Comparison of ENCODE assay signal across 1 cellular context in genomic region chr19:56637976-56638555, GRCh38.
TF ChIP-seq lines count a peak whose summit lies in the region.

No MANE protein-coding gene starts in this region.

TF ChIP-seq in HepG2, 621 proteins besides CTCF, POLR2A, EP300 and RAD21 (continued from another document and continues in another):
- TF ChIP-seq MAFK (conservative IDR thresholded peaks at IDR 0.05 in 1 of 2, IDR thresholded peaks at IDR 0.05 in 1 of 2; ENCODE audit: low read length in 2 of 2), result no peak
- no peak for TF ChIP-seq MAZ (IDR thresholded peaks at IDR 0.05; ENCODE audit: borderline replicate concordance, low read depth, low read length)
- peak; percentile 97 for TF ChIP-seq MAZ (CRISPR knock-in tag; IDR thresholded peaks at IDR 0.05; ENCODE audit: low read depth)
- TF ChIP-seq PAX8 (CRISPR knock-in tag; IDR thresholded peaks at IDR 0.05; ENCODE audit: borderline replicate concordance), result peak; percentile 99; the same call in 1 of the 2 replicates
- peak; percentile 95 for TF ChIP-seq ARID4A (CRISPR knock-in tag; IDR thresholded peaks at IDR 0.05; ENCODE audit: borderline replicate concordance)
- TF ChIP-seq HINFP (CRISPR knock-in tag; IDR thresholded peaks at IDR 0.05; ENCODE audit: low read depth), result peak; percentile 98
- TF ChIP-seq ZNF101 (CRISPR knock-in tag; IDR thresholded peaks at IDR 0.05; ENCODE audit: borderline replicate concordance, low read depth), result peak; percentile 98; the same call in 1 of the 2 replicates
- peak; percentile 97 for TF ChIP-seq GZF1 (CRISPR knock-in tag; IDR thresholded peaks at IDR 0.05)
- TF ChIP-seq NR3C1 (CRISPR knock-in tag; IDR thresholded peaks at IDR 0.05), result peak; percentile 94
- TF ChIP-seq HCFC1 (IDR thresholded peaks at IDR 0.05; ENCODE audit: low read depth, low read length), result peak; percentile 41; the same call in 1 of the 2 replicates
- TF ChIP-seq ETV6 (CRISPR knock-in tag; conservative IDR thresholded peaks at IDR 0.05), result peak; percentile 100
- TF ChIP-seq MEF2D (CRISPR knock-in tag; IDR thresholded peaks at IDR 0.05), result peak; percentile 99
- peak; percentile 98; the same call in 1 of the 2 replicates for TF ChIP-seq ELK4 (CRISPR knock-in tag; IDR thresholded peaks at IDR 0.05; ENCODE audit: borderline replicate concordance)
- peak; percentile 96 for TF ChIP-seq ZKSCAN8 (CRISPR knock-in tag; IDR thresholded peaks at IDR 0.05; ENCODE audit: borderline replicate concordance)
- no peak for TF ChIP-seq NBN (conservative IDR thresholded peaks at IDR 0.05)
- no peak for TF ChIP-seq CEBPB (IDR thresholded peaks at IDR 0.05; ENCODE audit: borderline replicate concordance, low read depth, low read length)
- TF ChIP-seq STAT5B (CRISPR knock-in tag; IDR thresholded peaks at IDR 0.05), result peak; percentile 100
- TF ChIP-seq SMARCE1 (IDR thresholded peaks at IDR 0.05; ENCODE audit: borderline replicate concordance), result no peak
- TF ChIP-seq ZSCAN5A (CRISPR knock-in tag; IDR thresholded peaks at IDR 0.05; ENCODE audit: borderline replicate concordance), result peak; percentile 93
- no peak for TF ChIP-seq MATR3 (CRISPR knock-in tag; IDR thresholded peaks at IDR 0.05)
- peak; percentile 100 for TF ChIP-seq TMF1 (CRISPR knock-in tag; IDR thresholded peaks at IDR 0.05; ENCODE audit: low read depth)
- peak; percentile 93 for TF ChIP-seq ZSCAN29 (CRISPR knock-in tag; conservative IDR thresholded peaks at IDR 0.05)
- peak; percentile 100 for TF ChIP-seq ARHGAP35 (CRISPR knock-in tag; IDR thresholded peaks at IDR 0.05; ENCODE audit: borderline replicate concordance)
- TF ChIP-seq ZSCAN12 (CRISPR knock-in tag; IDR thresholded peaks at IDR 0.05), result peak; percentile 100
- peak; percentile 99 for TF ChIP-seq ZNF737 (CRISPR knock-in tag; IDR thresholded peaks at IDR 0.05; ENCODE audit: borderline replicate concordance)
- peak; percentile 100 for TF ChIP-seq ZNF709 (CRISPR knock-in tag; IDR thresholded peaks at IDR 0.05)
- peak; percentile 99 for TF ChIP-seq ZBTB7A (CRISPR knock-in tag; IDR thresholded peaks at IDR 0.05)
- peak; percentile 96 for TF ChIP-seq PPARG (CRISPR knock-in tag; conservative IDR thresholded peaks at IDR 0.05)
- no peak for TF ChIP-seq FOXP1 (IDR thresholded peaks at IDR 0.05)
- TF ChIP-seq FOXP1 (CRISPR knock-in tag; IDR thresholded peaks at IDR 0.05), result peak; percentile 73
- peak; percentile 91; the same call in 1 of the 2 replicates for TF ChIP-seq ZBTB8A (CRISPR knock-in tag; IDR thresholded peaks at IDR 0.05; ENCODE audit: borderline replicate concordance, low read depth)
- peak; percentile 64 for TF ChIP-seq MED8 (CRISPR knock-in tag; IDR thresholded peaks at IDR 0.05; ENCODE audit: insufficient replicate concordance)
- TF ChIP-seq ZBTB44 (CRISPR knock-in tag; IDR thresholded peaks at IDR 0.05), result peak; percentile 100
- 0 out of 2 replicates have a peak, but pooled peaks have one; percentile 28 for TF ChIP-seq NFIB (CRISPR knock-in tag; IDR thresholded peaks at IDR 0.05; ENCODE audit: borderline replicate concordance)
- peak; percentile 77; the same call in 1 of the 2 replicates for TF ChIP-seq DR1 (CRISPR knock-in tag; IDR thresholded peaks at IDR 0.05)
- peak; percentile 95 for TF ChIP-seq E2F1 (CRISPR knock-in tag; IDR thresholded peaks at IDR 0.05)
- TF ChIP-seq ZNF780A (CRISPR knock-in tag; IDR thresholded peaks at IDR 0.05), result peak; percentile 99
- TF ChIP-seq ZNF33A (CRISPR knock-in tag; IDR thresholded peaks at IDR 0.05; ENCODE audit: borderline replicate concordance), result peak; percentile 99
- TF ChIP-seq MAFF (IDR thresholded peaks at IDR 0.05; ENCODE audit: low read depth, low read length), result no peak
- peak; percentile 97 for TF ChIP-seq ZNF329 (CRISPR knock-in tag; IDR thresholded peaks at IDR 0.05; ENCODE audit: low read depth)
- TF ChIP-seq LCORL (IDR thresholded peaks at IDR 0.05), result no peak
- TF ChIP-seq LCORL (CRISPR knock-in tag; IDR thresholded peaks at IDR 0.05), result peak; percentile 84
- TF ChIP-seq BCL6 (CRISPR knock-in tag; IDR thresholded peaks at IDR 0.05), result peak; percentile 79
- TF ChIP-seq FOXO4 (CRISPR knock-in tag; conservative IDR thresholded peaks at IDR 0.05), result peak; percentile 100
- no peak for TF ChIP-seq CEBPZ (IDR thresholded peaks at IDR 0.05; ENCODE audit: low read length)
- no peak for TF ChIP-seq HNRNPLL (IDR thresholded peaks at IDR 0.05; ENCODE audit: low read depth, low read length, poor library complexity, severe bottlenecking)
- TF ChIP-seq REXO4 (CRISPR knock-in tag; IDR thresholded peaks at IDR 0.05; ENCODE audit: borderline replicate concordance), result peak; percentile 92; the same call in 1 of the 2 replicates
- peak; percentile 94 for TF ChIP-seq ZNF263 (CRISPR knock-in tag; IDR thresholded peaks at IDR 0.05)
- TF ChIP-seq ATF4 (CRISPR knock-in tag; IDR thresholded peaks at IDR 0.05), result peak in 1 of 2 experiments; percentile 77; a peak in 2 of 4 replicates
